ENCODE assay signal across 11 cellular contexts in the genomic region with DNA sequence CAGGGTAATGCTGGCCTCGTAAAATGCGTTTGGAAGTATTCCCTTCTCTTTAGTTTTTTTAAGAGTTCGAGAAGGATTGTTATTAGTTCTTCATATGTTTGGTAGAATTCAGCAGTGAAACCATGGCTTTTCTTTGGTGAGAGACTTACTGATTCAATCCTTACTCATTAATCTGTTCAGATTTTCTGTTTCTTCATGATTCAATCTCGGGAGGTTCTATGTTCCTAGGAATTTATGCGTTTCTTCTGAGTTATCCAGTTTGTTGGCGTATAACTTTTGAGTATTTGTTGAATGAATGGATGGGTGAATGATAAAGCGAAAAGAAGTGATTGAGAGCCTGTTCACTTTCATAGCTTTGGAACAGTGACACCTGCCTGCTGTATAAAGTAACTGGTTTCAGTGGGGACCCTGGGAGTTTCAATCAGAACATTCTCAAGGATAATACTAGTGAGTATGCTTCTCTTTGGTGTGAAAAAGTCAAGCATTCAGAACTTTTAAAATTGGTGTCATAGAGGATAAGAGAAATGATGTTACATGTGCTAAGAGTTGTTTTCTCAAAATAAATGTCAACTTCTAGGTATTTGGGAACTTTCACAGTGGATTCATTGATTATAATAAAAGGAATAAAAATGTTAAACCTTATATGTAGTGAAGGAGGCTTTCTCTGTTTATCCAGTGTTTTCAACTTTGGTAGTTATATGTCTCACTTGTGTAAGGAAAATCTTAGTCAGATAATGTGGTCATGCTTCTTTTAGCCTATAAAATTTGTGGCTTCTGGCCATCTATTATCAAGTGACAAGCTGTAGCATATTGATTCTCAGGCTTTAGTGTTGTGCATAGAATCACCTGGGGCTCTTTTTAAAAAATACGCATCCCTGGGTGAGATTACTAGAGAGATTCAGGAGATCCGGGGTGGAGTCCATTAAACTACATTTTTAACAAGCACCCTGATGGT. TPM values are rescaled to one million over a fixed set of nuclear protein-coding genes. Genes with fewer than 3 reads are reported as not detected.
A peak's percentile ranks its signal among the peaks of the same experiment; 100 is the strongest.
DNase-seq lines count a peak whose midpoint lies in the region; ATAC-seq and TF ChIP-seq lines count a peak whose summit lies in the region.
"Had no signal": no experiment of that assay in that cellular context is flagged by ENCODE, and none has a peak within 500 bp of the region (broad histone marks: within the 10 kb centered on the region; RNA-seq: fewer than 3 reads in every experiment).

No MANE protein-coding gene starts in this region.

- H3K4me1 Mint-ChIP-seq in activated CD4-positive, alpha-beta memory T cell treated with anti-CD3 and anti-CD28 coated beads for 36 hours (ENCODE audit: low read depth) = peaks cover 48% of the 10 kb centered on the region
- H3K4me1 Mint-ChIP-seq in activated CD4-positive, alpha-beta memory T cell treated with anti-CD3 and anti-CD28 coated beads, Interleukin-2, amount 10 ng/mL, durations not matched to agents 7 days and 5 days = peaks cover 44% of the 10 kb centered on the region
- peaks cover 49% of the 10 kb centered on the region for H3K4me1 Mint-ChIP-seq in stimulated activated effector memory CD8-positive, alpha-beta T cell treated with anti-CD3 and anti-CD28 coated beads, Interleukin-12 subunit alpha, Interleukin-12 subunit beta, amount 100 ng/mL, for 72 hours

- POLR2A ChIA-PET in activated CD4-positive, alpha-beta memory T cell treated with anti-CD3 and anti-CD28 coated beads for 36 hours (lab: Charles Lee) = no interaction called here
- POLR2A ChIA-PET in activated CD4-positive, alpha-beta memory T cell treated with anti-CD3 and anti-CD28 coated beads, Interleukin-2, amount 10 ng/mL, durations not matched to agents 7 days and 5 days (lab: Charles Lee) = interaction anchor here (0.7 to 1.4 kb wide), 4 partner anchors 11 to 103 kb away, joined by 3 to 4 read pairs (median 3); partner anchors contain the start of gene LRCH3
- POLR2A ChIA-PET in OCI-LY7 (lab: Charles Lee) = no interaction called here

- H3K9me2 ChIP-seq in OCI-LY7 (ENCODE audit: insufficient read depth, low read length) = no peaks in the 10 kb centered on the region

- H3K4me3 ChIP-seq in OCI-LY7 (ENCODE audit: low read depth, low read length, poor library complexity, severe bottlenecking) = no peak overlapping the region
- no peak overlapping the region for H3K4me3 ChIP-seq in left lung
- H3K4me3 ChIP-seq: BLaER1 treated with 17β-estradiol and CSF1 and Interleukin-3, amounts not matched to agents 10 nM and 100 nM; lower lobe of right lung; tibial artery had no signal

- H3K36me3 Mint-ChIP-seq in activated CD4-positive, alpha-beta memory T cell treated with anti-CD3 and anti-CD28 coated beads for 36 hours = peaks cover 2% of the 10 kb centered on the region
- H3K36me3 Mint-ChIP-seq in activated CD4-positive, alpha-beta memory T cell treated with anti-CD3 and anti-CD28 coated beads, Interleukin-2, amount 10 ng/mL, durations not matched to agents 7 days and 5 days (ENCODE audit: low read depth) = peaks cover 9% of the 10 kb centered on the region
- H3K36me3 Mint-ChIP-seq in stimulated activated effector memory CD8-positive, alpha-beta T cell treated with anti-CD3 and anti-CD28 coated beads, Interleukin-12 subunit alpha, Interleukin-12 subunit beta, amount 100 ng/mL, for 72 hours = peaks cover 19% of the 10 kb centered on the region

- H3K36me3 ChIP-seq in OCI-LY7 (ENCODE audit: insufficient read depth, low read length) = no peaks in the 10 kb centered on the region
- H3K36me3 ChIP-seq in left lung = no peaks in the 10 kb centered on the region
- H3K36me3 ChIP-seq: lower lobe of right lung, tibial artery had no signal

- no peaks in the 10 kb centered on the region for H3K27me3 ChIP-seq in left lung
- H3K27me3 ChIP-seq: BLaER1 treated with 17β-estradiol and CSF1 and Interleukin-3, amounts not matched to agents 10 nM and 100 nM; tibial artery had no signal

- no peaks in the 10 kb centered on the region for H3K9me3 ChIP-seq in OCI-LY7 (ENCODE audit: low read length)
- no peaks in the 10 kb centered on the region for H3K9me3 ChIP-seq in left lung
- H3K9me3 ChIP-seq: BLaER1 treated with 17β-estradiol and CSF1 and Interleukin-3, amounts not matched to agents 10 nM and 100 nM; lower lobe of right lung; tibial artery had no signal

- peaks cover 16% of the 10 kb centered on the region; the same call in 1 of the 2 replicates for H4K20me1 ChIP-seq in OCI-LY7 (ENCODE audit: insufficient read depth, low read length)

- peak; percentile 67; the same call in 1 of the 2 replicates for TF ChIP-seq CTCF in OCI-LY7 (conservative IDR thresholded peaks at IDR 0.05; ENCODE audit: low read length)
- no peak for TF ChIP-seq CTCF in left lung (IDR thresholded peaks at IDR 0.05)

- no peak overlapping the region for H2AFZ ChIP-seq in OCI-LY7 (ENCODE audit: low read length)

- no peaks in the 10 kb centered on the region for H3K27me3 Mint-ChIP-seq in activated CD4-positive, alpha-beta memory T cell treated with anti-CD3 and anti-CD28 coated beads for 36 hours
- no peaks in the 10 kb centered on the region for H3K27me3 Mint-ChIP-seq in activated CD4-positive, alpha-beta memory T cell treated with anti-CD3 and anti-CD28 coated beads, Interleukin-2, amount 10 ng/mL, durations not matched to agents 7 days and 5 days

- H3K27ac Mint-ChIP-seq in activated CD4-positive, alpha-beta memory T cell treated with anti-CD3 and anti-CD28 coated beads for 36 hours = peak overlapping the region; percentile 79
- no peak overlapping the region for H3K27ac Mint-ChIP-seq in activated CD4-positive, alpha-beta memory T cell treated with anti-CD3 and anti-CD28 coated beads, Interleukin-2, amount 10 ng/mL, durations not matched to agents 7 days and 5 days
- H3K27ac Mint-ChIP-seq in stimulated activated effector memory CD8-positive, alpha-beta T cell treated with anti-CD3 and anti-CD28 coated beads, Interleukin-12 subunit alpha, Interleukin-12 subunit beta, amount 100 ng/mL, for 72 hours = peak overlapping the region; percentile 63

- ATAC-seq in stimulated activated effector memory CD8-positive, alpha-beta T cell treated with anti-CD3 and anti-CD28 coated beads, Interleukin-12 subunit alpha, Interleukin-12 subunit beta, amount 100 ng/mL, for 72 hours = no peak
- no peak for ATAC-seq in left lung
- ATAC-seq in HG02884 (IDR thresholded peaks at IDR 0.05; ENCODE audit: unreplicated experiment) = no peak

- H3K4me1 ChIP-seq in OCI-LY7 (ENCODE audit: insufficient read depth, low read length, poor library complexity, severe bottlenecking) (peaks cover 20% of the 10 kb centered on the region), left lung (peaks cover 10 to 24% of the 10 kb centered on the region in 2 donors)

- H3K9me3 Mint-ChIP-seq in activated CD4-positive, alpha-beta memory T cell treated with anti-CD3 and anti-CD28 coated beads for 36 hours = no peaks in the 10 kb centered on the region
- no peaks in the 10 kb centered on the region for H3K9me3 Mint-ChIP-seq in activated CD4-positive, alpha-beta memory T cell treated with anti-CD3 and anti-CD28 coated beads, Interleukin-2, amount 10 ng/mL, durations not matched to agents 7 days and 5 days
- H3K9me3 Mint-ChIP-seq in stimulated activated effector memory CD8-positive, alpha-beta T cell treated with anti-CD3 and anti-CD28 coated beads, Interleukin-12 subunit alpha, Interleukin-12 subunit beta, amount 100 ng/mL, for 72 hours = no peaks in the 10 kb centered on the region

- no peak for DNase-seq in activated CD4-positive, alpha-beta memory T cell treated with anti-CD3 and anti-CD28 coated beads for 36 hours
- no peak for DNase-seq in activated CD4-positive, alpha-beta memory T cell treated with anti-CD3 and anti-CD28 coated beads, Interleukin-2, amount 10 ng/mL, durations not matched to agents 7 days and 5 days
- peak; percentile 24 for DNase-seq in OCI-LY7 (ENCODE audit: low spot score)
- DNase-seq in epithelial cell of prostate (ENCODE audit: low read depth, low spot score) = no peak
- DNase-seq in stimulated activated effector memory CD8-positive, alpha-beta T cell treated with anti-CD3 and anti-CD28 coated beads, Interleukin-12 subunit alpha, Interleukin-12 subunit beta, amount 100 ng/mL, for 72 hours (ENCODE audit: low spot score in 2 of 2) = no peak
- DNase-seq in RPMI8226 = no peak
- DNase-seq in left lung = no peak
- DNase-seq: lower lobe of right lung, tibial artery had no signal

- no peak overlapping the region for H3K4me2 ChIP-seq in OCI-LY7 (ENCODE audit: low read length)

- intact Hi-C loops in activated CD4-positive, alpha-beta memory T cell treated with anti-CD3 and anti-CD28 coated beads for 36 hours (cut with micrococcal nuclease) = loop anchor here (1.0 to 2.0 kb wide), 2 partner anchors 9 to 50 kb away; no protein-coding TSS in a partner anchor
- intact Hi-C loops in OCI-LY7 (cut with micrococcal nuclease; ENCODE audit: unreplicated experiment) (loop anchor here (1.0 kb wide), 1 partner anchor 203 kb away; no protein-coding TSS in a partner anchor), left lung (cut with DNase I) (no loop called here)

- CTCF ChIA-PET in activated CD4-positive, alpha-beta memory T cell treated with anti-CD3 and anti-CD28 coated beads for 36 hours (lab: Charles Lee) = interaction anchor here (0.7 to 1.5 kb wide), 4 partner anchors 15 to 203 kb away, joined by 3 to 5 read pairs (median 3); no protein-coding TSS in a partner anchor
- CTCF ChIA-PET in activated CD4-positive, alpha-beta memory T cell treated with anti-CD3 and anti-CD28 coated beads, Interleukin-2, amount 10 ng/mL, durations not matched to agents 7 days and 5 days (lab: Charles Lee) = interaction anchor here (1.3 to 2.6 kb wide), 3 partner anchors 9 to 203 kb away, joined by 3 to 7 read pairs (median 3); no protein-coding TSS in a partner anchor
- CTCF ChIA-PET in OCI-LY7 (lab: Charles Lee; ENCODE audit: unreplicated experiment) = no interaction called here

- H3K27ac ChIP-seq in OCI-LY7 (ENCODE audit: low read depth, low read length, poor library complexity, severe bottlenecking) (no peak overlapping the region), epithelial cell of prostate (peak overlapping the region; percentile 21), left lung (no peak overlapping the region)
- H3K27ac ChIP-seq: lower lobe of right lung, tibial artery had no signal

- BruUV-seq in OCI-LY7 (replicated peaks; lab: Mats Ljungman, UMichigan) = no TSS peak

- peaks cover 48% of the 10 kb centered on the region for H3K79me2 ChIP-seq in OCI-LY7 (ENCODE audit: insufficient read depth, low read depth, low read length)

- H3K4me3 Mint-ChIP-seq in activated CD4-positive, alpha-beta memory T cell treated with anti-CD3 and anti-CD28 coated beads for 36 hours = no peak overlapping the region
- H3K4me3 Mint-ChIP-seq in activated CD4-positive, alpha-beta memory T cell treated with anti-CD3 and anti-CD28 coated beads, Interleukin-2, amount 10 ng/mL, durations not matched to agents 7 days and 5 days = no peak overlapping the region
- peak overlapping the region; percentile 5 for H3K4me3 Mint-ChIP-seq in stimulated activated effector memory CD8-positive, alpha-beta T cell treated with anti-CD3 and anti-CD28 coated beads, Interleukin-12 subunit alpha, Interleukin-12 subunit beta, amount 100 ng/mL, for 72 hours

RNA-seq across cellular contexts. Expression of gene LRCH3, which starts 11.7 kb away (rescaled TPM):
- total RNA-seq in activated CD4-positive, alpha-beta memory T cell treated with anti-CD3 and anti-CD28 coated beads for 36 hours = 10 to 100 TPM; 50.1 to 51.1 TPM
- total RNA-seq in activated CD4-positive, alpha-beta memory T cell treated with anti-CD3 and anti-CD28 coated beads, Interleukin-2, amount 10 ng/mL, durations not matched to agents 7 days and 5 days = 10 to 100 TPM; 58.5 to 65.8 TPM
- 39.0 and 44.2 TPM in 2 replicates for total RNA-seq in OCI-LY7 (2014; rRNA removed; shearing (Covaris generic))
- total RNA-seq in OCI-LY7 (2022) = 52.6 and 53.0 TPM in 2 replicates
- 10 to 100 TPM; 36.8 to 40.1 TPM for total RNA-seq in left lung

RNA-seq across cellular contexts. Expression of gene FYTTD1, which starts 53.1 kb away (rescaled TPM):
- 10 to 100 TPM; 35.5 to 39.9 TPM for total RNA-seq in activated CD4-positive, alpha-beta memory T cell treated with anti-CD3 and anti-CD28 coated beads for 36 hours
- 10 to 100 TPM; 41.7 to 45.1 TPM for total RNA-seq in activated CD4-positive, alpha-beta memory T cell treated with anti-CD3 and anti-CD28 coated beads, Interleukin-2, amount 10 ng/mL, durations not matched to agents 7 days and 5 days
- 47.6 and 63.8 TPM in 2 replicates for total RNA-seq in OCI-LY7 (2014; rRNA removed; shearing (Covaris generic))
- 49.2 and 57.8 TPM in 2 replicates for total RNA-seq in OCI-LY7 (2022)
- 10 to 100 TPM; 46.8 to 50.2 TPM for total RNA-seq in left lung

Comparison
In these comparisons a context has a peak if more than half of its experiments do, and no peak if none do; other contexts are left out.
1. intact Hi-C loops: an anchor here in activated CD4-positive, alpha-beta memory T cell treated with anti-CD3 and anti-CD28 coated beads for 36 hours (1.0 to 2.0 kb wide) and OCI-LY7 (1.0 kb wide); none called in left lung.